Comparison of ENCODE assay signal across 10 cellular contexts in genomic region chr17:82893779-82894178, GRCh38. TPM values are rescaled to one million over a fixed set of nuclear protein-coding genes. Genes with fewer than 3 reads are reported as not detected.
DNase-seq lines count a peak whose midpoint lies in the region; ATAC-seq, FAIRE-seq and TF ChIP-seq lines count a peak whose summit lies in the region.
"Had no signal": no experiment of that assay in that cellular context is flagged by ENCODE, and none has a peak within 500 bp of the region (broad histone marks: within the 10 kb centered on the region; RNA-seq: fewer than 3 reads in every experiment).

No MANE protein-coding gene starts in this region.

- POLR2A ChIA-PET in activated CD8-positive, alpha-beta T cell treated with anti-CD3 and anti-CD28 coated beads for 36 hours (lab: Charles Lee), result interaction anchor here (0.9 to 1.2 kb wide), 2 partner anchors 11 to 30 kb away, joined by 3 to 5 read pairs; no protein-coding TSS in a partner anchor

- H3K36me3 Mint-ChIP-seq in activated CD8-positive, alpha-beta T cell treated with anti-CD3 and anti-CD28 coated beads for 36 hours (ENCODE audit: low read depth), result peaks cover 22% of the 10 kb centered on the region
- peaks cover 32% of the 10 kb centered on the region for H3K36me3 Mint-ChIP-seq in stimulated activated memory B cell treated with anti-CD40 and anti-IgM and Interleukin-4, amounts not matched to agents 10 μg/mL and 1 μg/mL and 100 μg/mL, for 72 hours

- peak overlapping the region; percentile 90 for H3K27ac Mint-ChIP-seq in activated CD8-positive, alpha-beta T cell treated with anti-CD3 and anti-CD28 coated beads for 36 hours
- H3K27ac Mint-ChIP-seq in stimulated activated memory B cell treated with anti-CD40 and anti-IgM and Interleukin-4, amounts not matched to agents 10 μg/mL and 1 μg/mL and 100 μg/mL, for 72 hours, result peak overlapping the region; percentile 77

- intact Hi-C loops in activated CD8-positive, alpha-beta T cell treated with anti-CD3 and anti-CD28 coated beads for 36 hours (cut with micrococcal nuclease), result no loop called here

- no peak for ATAC-seq in activated CD8-positive, alpha-beta T cell treated with anti-CD3 and anti-CD28 coated beads for 36 hours
- ATAC-seq in stimulated activated memory B cell treated with anti-CD40 and anti-IgM and Interleukin-4, amounts not matched to agents 10 μg/mL and 1 μg/mL and 100 μg/mL, for 72 hours, result no peak
- ATAC-seq: Right ventricle myocardium inferior had no signal

- FAIRE-seq in GM19239 (lab: Jason Lieb, UNC) (peak; percentile 57), HTR-8/SVneo (lab: Jason Lieb, UNC) (no peak)

- no peak for TF ChIP-seq CTCF in activated CD8-positive, alpha-beta T cell treated with anti-CD3 and anti-CD28 coated beads for 36 hours (IDR thresholded peaks at IDR 0.05)

- no peaks in the 10 kb centered on the region for H3K27me3 Mint-ChIP-seq in activated CD8-positive, alpha-beta T cell treated with anti-CD3 and anti-CD28 coated beads for 36 hours
- H3K27me3 Mint-ChIP-seq in stimulated activated memory B cell treated with anti-CD40 and anti-IgM and Interleukin-4, amounts not matched to agents 10 μg/mL and 1 μg/mL and 100 μg/mL, for 72 hours, result no peaks in the 10 kb centered on the region

- no peaks in the 10 kb centered on the region for H3K9me3 Mint-ChIP-seq in activated CD8-positive, alpha-beta T cell treated with anti-CD3 and anti-CD28 coated beads for 36 hours
- no peaks in the 10 kb centered on the region for H3K9me3 Mint-ChIP-seq in stimulated activated memory B cell treated with anti-CD40 and anti-IgM and Interleukin-4, amounts not matched to agents 10 μg/mL and 1 μg/mL and 100 μg/mL, for 72 hours

- H3K4me3 Mint-ChIP-seq in activated CD8-positive, alpha-beta T cell treated with anti-CD3 and anti-CD28 coated beads for 36 hours, result peak overlapping the region; percentile 60
- peak overlapping the region; percentile 72 for H3K4me3 Mint-ChIP-seq in stimulated activated memory B cell treated with anti-CD40 and anti-IgM and Interleukin-4, amounts not matched to agents 10 μg/mL and 1 μg/mL and 100 μg/mL, for 72 hours

- peaks cover 35% of the 10 kb centered on the region for H3K4me1 Mint-ChIP-seq in activated CD8-positive, alpha-beta T cell treated with anti-CD3 and anti-CD28 coated beads for 36 hours (ENCODE audit: low read depth)
- peaks cover 23% of the 10 kb centered on the region for H3K4me1 Mint-ChIP-seq in stimulated activated memory B cell treated with anti-CD40 and anti-IgM and Interleukin-4, amounts not matched to agents 10 μg/mL and 1 μg/mL and 100 μg/mL, for 72 hours

- DNase-seq in GM19239 (ENCODE audit: insufficient read length, low spot score) (no peak), fibroblast of peridontal ligament (ENCODE audit: extremely low read depth) (peak; percentile 11), putamen (ENCODE audit: low spot score) (no peak), H4 (ENCODE audit: low spot score) (no peak), HTR-8/SVneo (ENCODE audit: insufficient read length, low spot score) (no peak)
- DNase-seq in activated CD8-positive, alpha-beta T cell treated with anti-CD3 and anti-CD28 coated beads for 36 hours, result no peak

- CTCF ChIA-PET in activated CD8-positive, alpha-beta T cell treated with anti-CD3 and anti-CD28 coated beads for 36 hours (lab: Charles Lee), result interaction anchor here (1.0 to 1.8 kb wide), 4 partner anchors 24 to 112 kb away, joined by 3 to 5 read pairs (median 4); no protein-coding TSS in a partner anchor

RNA-seq across cellular contexts. Expression of gene ZNF750, which starts 54.0 kb away (rescaled TPM):
- total RNA-seq in activated CD8-positive, alpha-beta T cell treated with anti-CD3 and anti-CD28 coated beads for 36 hours, result not detected
- total RNA-seq in H4 (2014; rRNA removed; shearing (Covaris generic)), result not detected in 2 replicates
- total RNA-seq: Daoy, osteoblast, Right ventricle myocardium inferior had no signal
